In the genomic region with DNA sequence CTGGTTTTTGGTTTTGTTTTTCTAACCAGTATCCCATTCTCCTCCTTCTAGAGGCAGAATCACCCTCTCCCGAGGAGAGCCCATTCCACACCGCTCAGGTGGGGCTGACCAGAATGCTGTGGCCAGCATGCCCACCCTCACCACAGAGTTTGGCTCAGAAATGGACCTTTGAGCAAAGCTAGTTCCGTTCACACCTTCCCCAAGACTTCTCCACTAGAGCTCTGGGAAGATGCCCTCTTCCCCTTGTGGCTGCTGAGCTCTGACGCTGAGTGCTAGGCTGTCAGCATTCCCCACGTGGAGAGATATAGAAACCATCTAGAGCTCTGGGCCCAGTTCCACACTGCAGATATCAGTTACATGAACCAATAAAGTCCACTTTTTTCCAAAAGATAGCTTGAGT, we compare ENCODE assay signal across 22 cellular contexts.
"Had no signal": no experiment of that assay in that cellular context is flagged by ENCODE, and none has a peak within 500 bp of the region (broad histone marks: within the 10 kb centered on the region; RNA-seq: fewer than 3 reads in every experiment).

No MANE protein-coding gene starts in this region.

- H3K27me3 Mint-ChIP-seq: effector memory CD8-positive, alpha-beta T cell; naive thymus-derived CD8-positive, alpha-beta T cell; type B pancreatic cell had no signal

- H3K9me3 Mint-ChIP-seq: effector memory CD8-positive, alpha-beta T cell; naive thymus-derived CD8-positive, alpha-beta T cell; stimulated activated effector memory CD8-positive, alpha-beta T cell treated with anti-CD3 and anti-CD28 coated beads, Interleukin-12 subunit alpha, Interleukin-12 subunit beta, amount 100 ng/mL, for 72 hours had no signal

- H3K27ac Mint-ChIP-seq: effector memory CD8-positive, alpha-beta T cell; naive thymus-derived CD8-positive, alpha-beta T cell; nephron progenitor cell; stimulated activated effector memory CD8-positive, alpha-beta T cell treated with anti-CD3 and anti-CD28 coated beads, Interleukin-12 subunit alpha, Interleukin-12 subunit beta, amount 100 ng/mL, for 72 hours; type B pancreatic cell had no signal

- H3K27me3 ChIP-seq: hepatocyte, left lung, pancreas, sigmoid colon, stomach, testis, tibial artery had no signal

- ATAC-seq: effector memory CD8-positive, alpha-beta T cell; left lung; lower lobe of right lung; naive thymus-derived CD8-positive, alpha-beta T cell; pancreas; stimulated activated effector memory CD8-positive, alpha-beta T cell treated with anti-CD3 and anti-CD28 coated beads, Interleukin-12 subunit alpha, Interleukin-12 subunit beta, amount 100 ng/mL, for 72 hours had no signal

- H3K36me3 ChIP-seq: left lung, lower lobe of right lung, pancreas, sigmoid colon, stomach, tibial artery had no signal

- H3K4me3 ChIP-seq: hepatocyte, left lung, lower lobe of right lung, pancreas, sigmoid colon, stomach, testis, tibial artery had no signal

- H3K4me1 ChIP-seq: left lung, lower lobe of right lung, pancreas, sigmoid colon, stomach, testis, tibial artery had no signal

- DNase-seq: cortex of kidney; effector memory CD8-positive, alpha-beta T cell; erythroblast; kidney; left lung; lower lobe of right lung; naive thymus-derived CD8-positive, alpha-beta T cell; nephron progenitor cell; nucleus accumbens; pancreas; sigmoid colon; stimulated activated CD4-positive, alpha-beta T cell treated with anti-CD3 and anti-CD28 coated beads, Interleukin-2, amount 100 ng/mL, for 24 hours; stimulated activated CD4-positive, alpha-beta T cell treated with anti-CD3 and anti-CD28 coated beads, Interleukin-4, amount 100 ng/mL, for 24 hours; stimulated activated naive CD4-positive, alpha-beta T cell treated with Interleukin-2 at 50 U/mL for 16 hours; stomach; testis; tibial artery had no signal

- H3K9me3 ChIP-seq: left lung, lower lobe of right lung, pancreas, sigmoid colon, stomach, testis, tibial artery had no signal

- FAIRE-seq: endometrium, frontal cortex, kidney, pancreas had no signal

- H3K4me2 ChIP-seq: hepatocyte had no signal

- H3K4me1 Mint-ChIP-seq: naive thymus-derived CD8-positive, alpha-beta T cell; nephron progenitor cell; stimulated activated effector memory CD8-positive, alpha-beta T cell treated with anti-CD3 and anti-CD28 coated beads, Interleukin-12 subunit alpha, Interleukin-12 subunit beta, amount 100 ng/mL, for 72 hours had no signal

- H2AFZ ChIP-seq: hepatocyte had no signal

- H3K27ac ChIP-seq: hepatocyte, left lung, lower lobe of right lung, pancreas, sigmoid colon, stomach, testis, tibial artery had no signal

- H3K36me3 Mint-ChIP-seq: stimulated activated effector memory CD8-positive, alpha-beta T cell treated with anti-CD3 and anti-CD28 coated beads, Interleukin-12 subunit alpha, Interleukin-12 subunit beta, amount 100 ng/mL, for 72 hours had no signal

- H3K4me3 Mint-ChIP-seq: effector memory CD8-positive, alpha-beta T cell; naive thymus-derived CD8-positive, alpha-beta T cell; nephron progenitor cell; stimulated activated effector memory CD8-positive, alpha-beta T cell treated with anti-CD3 and anti-CD28 coated beads, Interleukin-12 subunit alpha, Interleukin-12 subunit beta, amount 100 ng/mL, for 72 hours; type B pancreatic cell had no signal
